ENCODE assay signal across 21 cellular contexts in genomic region chr11:67314218-67314617, GRCh38. TPM values are rescaled to one million over a fixed set of nuclear protein-coding genes. Genes with fewer than 3 reads are reported as not detected.
A peak's percentile ranks its signal among the peaks of the same experiment; 100 is the strongest.
DNase-seq lines count a peak whose midpoint lies in the region; ATAC-seq and TF ChIP-seq lines count a peak whose summit lies in the region.
"Had no signal": no experiment of that assay in that cellular context is flagged by ENCODE, and none has a peak within 500 bp of the region (broad histone marks: within the 10 kb centered on the region; RNA-seq: fewer than 3 reads in every experiment).

No MANE protein-coding gene starts in this region.

- H3K27me3 Mint-ChIP-seq in activated naive CD8-positive, alpha-beta T cell treated with anti-CD3 and anti-CD28 coated beads, Interleukin-2, amount 10 ng/mL, durations not matched to agents 7 days and 5 days: peaks cover 9% of the 10 kb centered on the region
- peaks cover 6% of the 10 kb centered on the region for H3K27me3 Mint-ChIP-seq in activated naive CD8-positive, alpha-beta T cell treated with anti-CD3 and anti-CD28 coated beads for 36 hours
- H3K27me3 Mint-ChIP-seq in WTC11 (ENCODE audit: low read depth) (peaks cover 28% of the 10 kb centered on the region), nephron (ENCODE audit: low read depth) (peaks cover 8% of the 10 kb centered on the region)

- POLR2A ChIA-PET in activated naive CD8-positive, alpha-beta T cell treated with anti-CD3 and anti-CD28 coated beads, Interleukin-2, amount 10 ng/mL, durations not matched to agents 7 days and 5 days (lab: Charles Lee): interaction anchor here (0.9 to 3.2 kb wide), 5 partner anchors 10 to 47 kb away, joined by 3 to 18 read pairs (median 5); partner anchors contain the start of genes ANKRD13D, GRK2 and SSH3
- POLR2A ChIA-PET in WTC11 (lab: Charles Lee): no interaction called here

- peak overlapping the region; percentile 2 for H3K4me3 Mint-ChIP-seq in activated naive CD8-positive, alpha-beta T cell treated with anti-CD3 and anti-CD28 coated beads, Interleukin-2, amount 10 ng/mL, durations not matched to agents 7 days and 5 days
- no peak overlapping the region for H3K4me3 Mint-ChIP-seq in activated naive CD8-positive, alpha-beta T cell treated with anti-CD3 and anti-CD28 coated beads for 36 hours
- H3K4me3 Mint-ChIP-seq in WTC11: no peak overlapping the region
- peak overlapping the region; percentile 31 to 54 (median 41) for H3K4me3 Mint-ChIP-seq in nephron
- H3K4me3 Mint-ChIP-seq: endodermal cell had no signal

- TF ChIP-seq CTCF in WTC11 (IDR thresholded peaks at IDR 0.05) (no peak), nephron (IDR thresholded peaks at IDR 0.05; ENCODE audit: unreplicated experiment in 3 of 3) (no peak), tibial artery (IDR thresholded peaks at IDR 0.05) (no peak)

- intact Hi-C loops in tibial artery (cut with DNase I; ENCODE audit: low total_unique reads): no loop called here

- H3K36me3 Mint-ChIP-seq in activated naive CD8-positive, alpha-beta T cell treated with anti-CD3 and anti-CD28 coated beads, Interleukin-2, amount 10 ng/mL, durations not matched to agents 7 days and 5 days: peaks cover 1% of the 10 kb centered on the region
- no peaks in the 10 kb centered on the region for H3K36me3 Mint-ChIP-seq in activated naive CD8-positive, alpha-beta T cell treated with anti-CD3 and anti-CD28 coated beads for 36 hours
- H3K36me3 Mint-ChIP-seq in WTC11 (peaks cover 2% of the 10 kb centered on the region; the same call in 1 of the 2 replicates), nephron (ENCODE audit: low read depth) (no peaks in the 10 kb centered on the region)

- H3K36me3 ChIP-seq in tibial artery: peaks cover 7 to 29% (median 13%) of the 10 kb centered on the region in 3 donors

- peak overlapping the region; percentile 6 for H3K27ac Mint-ChIP-seq in activated naive CD8-positive, alpha-beta T cell treated with anti-CD3 and anti-CD28 coated beads, Interleukin-2, amount 10 ng/mL, durations not matched to agents 7 days and 5 days
- no peak overlapping the region for H3K27ac Mint-ChIP-seq in activated naive CD8-positive, alpha-beta T cell treated with anti-CD3 and anti-CD28 coated beads for 36 hours
- H3K27ac Mint-ChIP-seq in WTC11 (peak overlapping the region; percentile 11), nephron (peak overlapping the region in 1 of 3 experiments; percentile 38)
- H3K27ac Mint-ChIP-seq: endodermal cell, H9 had no signal

- CTCF ChIA-PET in WTC11 (lab: Charles Lee): interaction anchor here (1.0 to 5.4 kb wide), 4 partner anchors 11 to 87 kb away, joined by 3 to 103 read pairs (median 5); partner anchors contain the start of genes PPP1CA and SSH3

- no peaks in the 10 kb centered on the region for H3K9me3 ChIP-seq in tibial artery

- no peak for ATAC-seq in activated naive CD8-positive, alpha-beta T cell treated with anti-CD3 and anti-CD28 coated beads, Interleukin-2, amount 10 ng/mL, durations not matched to agents 7 days and 5 days (ENCODE audit: low read depth)
- ATAC-seq in WTC11 (no peak), left lobe of liver (no peak), GM21576 (IDR thresholded peaks at IDR 0.05; ENCODE audit: unreplicated experiment) (no peak)
- ATAC-seq: activated naive CD4-positive, alpha-beta T cell treated with anti-CD3 and anti-CD28 coated beads, Interleukin-2, amount 50 U/mL, for 72 hours; activated T-cell treated with anti-CD3 and anti-CD28 coated beads, Interleukin-2, amount 50 U/mL, for 4 hours; left cardiac atrium had no signal

- DNase-seq in activated naive CD8-positive, alpha-beta T cell treated with anti-CD3 and anti-CD28 coated beads, Interleukin-2, amount 10 ng/mL, durations not matched to agents 7 days and 5 days: no peak
- DNase-seq in activated naive CD8-positive, alpha-beta T cell treated with anti-CD3 and anti-CD28 coated beads for 36 hours: no peak
- no peak for DNase-seq in WTC11 (ENCODE audit: low spot score)
- no peak for DNase-seq in left lobe of liver (ENCODE audit: low spot score)
- no peak for DNase-seq in tibial artery
- DNase-seq in retina: no peak
- DNase-seq: activated T-cell treated with anti-CD3 and anti-CD28 coated beads, Interleukin-2, amount 50 U/mL, for 4 hours; DMS79; endodermal cell; H9; left cardiac atrium; NCI-H187; NCI-H82; OCI-M1; SHP77; stimulated activated CD4-positive, alpha-beta T cell treated with anti-CD3 and anti-CD28 coated beads, Interleukin-4, amount 100 ng/mL, for 1 hour; WERI-Rb-1 had no signal

- H3K9me3 Mint-ChIP-seq in activated naive CD8-positive, alpha-beta T cell treated with anti-CD3 and anti-CD28 coated beads, Interleukin-2, amount 10 ng/mL, durations not matched to agents 7 days and 5 days: no peaks in the 10 kb centered on the region
- no peaks in the 10 kb centered on the region for H3K9me3 Mint-ChIP-seq in activated naive CD8-positive, alpha-beta T cell treated with anti-CD3 and anti-CD28 coated beads for 36 hours
- H3K9me3 Mint-ChIP-seq in WTC11 (no peaks in the 10 kb centered on the region), nephron (no peaks in the 10 kb centered on the region)
- H3K9me3 Mint-ChIP-seq: activated naive CD4-positive, alpha-beta T cell treated with anti-CD3 and anti-CD28 coated beads, Interleukin-2, amount 50 U/mL, for 72 hours; activated T-cell treated with anti-CD3 and anti-CD28 coated beads, Interleukin-2, amount 50 U/mL, for 4 hours; endodermal cell; H9 had no signal

- H3K27ac ChIP-seq in tibial artery: no peak overlapping the region
- H3K27ac ChIP-seq: KMS-11, WERI-Rb-1 had no signal

- no peaks in the 10 kb centered on the region for H3K27me3 ChIP-seq in tibial artery

- no peak overlapping the region for H3K4me3 ChIP-seq in tibial artery

- H3K4me1 ChIP-seq in tibial artery: peaks cover 0 to 29% (median 10%) of the 10 kb centered on the region in 4 donors

- peaks cover 28% of the 10 kb centered on the region for H3K4me1 Mint-ChIP-seq in activated naive CD8-positive, alpha-beta T cell treated with anti-CD3 and anti-CD28 coated beads, Interleukin-2, amount 10 ng/mL, durations not matched to agents 7 days and 5 days
- H3K4me1 Mint-ChIP-seq in activated naive CD8-positive, alpha-beta T cell treated with anti-CD3 and anti-CD28 coated beads for 36 hours: peaks cover 28% of the 10 kb centered on the region
- H3K4me1 Mint-ChIP-seq in WTC11 (peaks cover 5% of the 10 kb centered on the region), nephron (peaks cover 9% of the 10 kb centered on the region)

TF ChIP-seq in WTC11, 78 proteins besides CTCF, POLR2A, EP300 and RAD21 (continues in another document):
- no peak for TF ChIP-seq CREB1 (CRISPR knock-in tag; IDR thresholded peaks at IDR 0.05)
- TF ChIP-seq PREB (CRISPR knock-in tag; IDR thresholded peaks at IDR 0.05; ENCODE audit: borderline replicate concordance): no peak
- TF ChIP-seq ZNF232 (CRISPR knock-in tag; IDR thresholded peaks at IDR 0.05): no peak
- no peak for TF ChIP-seq MLX (CRISPR knock-in tag; IDR thresholded peaks at IDR 0.05)
- no peak for TF ChIP-seq IRF2 (CRISPR knock-in tag; IDR thresholded peaks at IDR 0.05; ENCODE audit: borderline replicate concordance, low read depth)

RNA-seq across cellular contexts. Expression of gene SSH3, which starts 10.9 kb away (rescaled TPM):
- total RNA-seq in activated naive CD8-positive, alpha-beta T cell treated with anti-CD3 and anti-CD28 coated beads, Interleukin-2, amount 10 ng/mL, durations not matched to agents 7 days and 5 days: 10 to 100 TPM; 24.6 to 27.0 TPM
- total RNA-seq in activated naive CD8-positive, alpha-beta T cell treated with anti-CD3 and anti-CD28 coated beads for 36 hours: 1 to 10 TPM; 4.6 to 4.7 TPM
- total RNA-seq in WTC11 (2021) (34.8 to 43.4 TPM (median 42.3 TPM) in 3 replicates), left lobe of liver (18.2 TPM)

RNA-seq across cellular contexts. Expression of gene ANKRD13D, which starts 25.1 kb away (rescaled TPM):
- 100 to 1,000 TPM; 185 to 207 TPM for total RNA-seq in activated naive CD8-positive, alpha-beta T cell treated with anti-CD3 and anti-CD28 coated beads, Interleukin-2, amount 10 ng/mL, durations not matched to agents 7 days and 5 days
- 10 to 100 TPM; 52.0 to 55.7 TPM for total RNA-seq in activated naive CD8-positive, alpha-beta T cell treated with anti-CD3 and anti-CD28 coated beads for 36 hours
- total RNA-seq in WTC11 (2021) (36.8 to 55.5 TPM (median 42.4 TPM) in 3 replicates), left lobe of liver (9.8 TPM)

RNA-seq across cellular contexts. Expression of gene POLD4, which starts 39.1 kb away (rescaled TPM):
- 10 to 100 TPM; 73.2 to 78.2 TPM for total RNA-seq in activated naive CD8-positive, alpha-beta T cell treated with anti-CD3 and anti-CD28 coated beads, Interleukin-2, amount 10 ng/mL, durations not matched to agents 7 days and 5 days
- total RNA-seq in activated naive CD8-positive, alpha-beta T cell treated with anti-CD3 and anti-CD28 coated beads for 36 hours: 10 to 100 TPM; 28.5 to 28.6 TPM
- total RNA-seq in WTC11 (2021) (30.3 to 38.3 TPM (median 37.7 TPM) in 3 replicates), left lobe of liver (96.6 TPM)

RNA-seq across cellular contexts. Expression of gene GRK2, which starts 47.9 kb away (rescaled TPM):
- total RNA-seq in activated naive CD8-positive, alpha-beta T cell treated with anti-CD3 and anti-CD28 coated beads, Interleukin-2, amount 10 ng/mL, durations not matched to agents 7 days and 5 days: 100 to 1,000 TPM; 325 to 341 TPM
- total RNA-seq in activated naive CD8-positive, alpha-beta T cell treated with anti-CD3 and anti-CD28 coated beads for 36 hours: 100 to 1,000 TPM; 211 to 219 TPM
- total RNA-seq in WTC11 (2021): 59.4 to 68.1 TPM (median 61.4 TPM) in 3 replicates
- total RNA-seq in left lobe of liver: 29.0 TPM

RNA-seq across cellular contexts. Expression of gene CLCF1, which starts 59.2 kb away (rescaled TPM):
- 1 to 10 TPM; 4.3 to 4.7 TPM for total RNA-seq in activated naive CD8-positive, alpha-beta T cell treated with anti-CD3 and anti-CD28 coated beads, Interleukin-2, amount 10 ng/mL, durations not matched to agents 7 days and 5 days
- under 1 TPM; 0.31 to 0.56 TPM for total RNA-seq in activated naive CD8-positive, alpha-beta T cell treated with anti-CD3 and anti-CD28 coated beads for 36 hours
- 0.48 to 0.92 TPM (median 0.92 TPM) in 3 replicates for total RNA-seq in WTC11 (2021)
- 0.43 TPM for total RNA-seq in left lobe of liver

Comparison
In these comparisons a context has a peak if more than half of its experiments do, and no peak if none do; other contexts are left out.
1. H3K4me3 Mint-ChIP-seq: peak in activated naive CD8-positive, alpha-beta T cell treated with anti-CD3 and anti-CD28 coated beads, Interleukin-2, amount 10 ng/mL, durations not matched to agents 7 days and 5 days (single experiment) and nephron (3 of 3); none in activated naive CD8-positive, alpha-beta T cell treated with anti-CD3 and anti-CD28 coated beads for 36 hours (single experiment) and WTC11 (single experiment).